18 cellular contexts compared by ENCODE assay signal in genomic region chr15:97902140-97902780, GRCh38. TPM values are rescaled to one million over a fixed set of nuclear protein-coding genes. Genes with fewer than 3 reads are reported as not detected.
DNase-seq lines count a peak whose midpoint lies in the region; ATAC-seq and TF ChIP-seq lines count a peak whose summit lies in the region.
"Had no signal": no experiment of that assay in that cellular context is flagged by ENCODE, and none has a peak within 500 bp of the region (broad histone marks: within the 10 kb centered on the region; RNA-seq: fewer than 3 reads in every experiment).

No MANE protein-coding gene starts in this region.

- no peaks in the 10 kb centered on the region for H3K79me2 ChIP-seq in mammary epithelial cell (ENCODE audit: insufficient read depth, low read length)

- H3K36me3 ChIP-seq in mammary epithelial cell (ENCODE audit: insufficient read depth, low read length) (no peaks in the 10 kb centered on the region), suprapubic skin (no peaks in the 10 kb centered on the region)
- H3K36me3 ChIP-seq: BE2C, gastrocnemius medialis had no signal

- H3K4me1 ChIP-seq in mammary epithelial cell (ENCODE audit: insufficient read depth, low read length) (peaks cover 20% of the 10 kb centered on the region), suprapubic skin (peaks cover 22% of the 10 kb centered on the region)
- H3K4me1 ChIP-seq: BE2C had no signal

- 17% methylated on average over 9 of the region's 10 CpGs for WGBS in mammary epithelial cell (ENCODE audit: low coverage, missing lambda C conversion rate)
- 28% methylated on average over 10 of the region's 10 CpGs for whole genome bisulfite sequencing in suprapubic skin

- H2AFZ ChIP-seq in mammary epithelial cell (ENCODE audit: low read depth, low read length) = peak overlapping the region; percentile 24

- CTCF ChIA-PET in mammary epithelial cell (lab: Charles Lee; ENCODE audit: low non-redundant PET) = interaction anchor here (0.7 kb wide), 1 partner anchor 385 kb away, joined by 3 read pairs; no protein-coding TSS in a partner anchor

- no peak overlapping the region for H3K4me3 ChIP-seq in mammary epithelial cell (replicated peaks in 1 of 3; ENCODE audit: insufficient read depth in 1 of 3, low read depth in 2 of 3, low read length in 3 of 3)
- H3K4me3 ChIP-seq in suprapubic skin = no peak overlapping the region
- H3K4me3 ChIP-seq: dorsolateral prefrontal cortex, gastrocnemius medialis had no signal

- no peaks in the 10 kb centered on the region for H3K27me3 ChIP-seq in mammary epithelial cell (ENCODE audit: insufficient read depth, low read length)
- H3K27me3 ChIP-seq in suprapubic skin = peaks cover 25% of the 10 kb centered on the region

- BruUV-seq in mammary epithelial cell (replicated peaks; lab: Mats Ljungman, UMichigan) = no TSS peak

- no peak for ATAC-seq in GM18520 (IDR thresholded peaks at IDR 0.05; ENCODE audit: unreplicated experiment)
- ATAC-seq: HCT116, sciatic nerve had no signal

- no peaks in the 10 kb centered on the region for H4K20me1 ChIP-seq in mammary epithelial cell (ENCODE audit: insufficient read depth, low read length)

- no peak for TF ChIP-seq CTCF in mammary epithelial cell (conservative IDR thresholded peaks at IDR 0.05 in 1 of 2, IDR thresholded peaks at IDR 0.05 in 1 of 2; ENCODE audit: extremely low read depth in 1 of 2, insufficient read depth in 1 of 2, low read depth in 1 of 2, low read length in 2 of 2)
- TF ChIP-seq CTCF in suprapubic skin (IDR thresholded peaks at IDR 0.05) = no peak

- DNase-seq in AG20443 (ENCODE audit: low spot score) = peak; percentile 84
- peak; percentile 89 for DNase-seq in HS-5 (ENCODE audit: low read depth)
- DNase-seq in mammary epithelial cell = peak; percentile 44
- peak; percentile 94 for DNase-seq in kidney tubule cell (ENCODE audit: low spot score)
- DNase-seq in activated CD8-positive, alpha-beta memory T cell treated with anti-CD3 and anti-CD28 coated beads for 24 hours = no peak
- no peak for DNase-seq in suprapubic skin (ENCODE audit: low spot score in 2 of 2)
- no peak for DNase-seq in NCI-H1092 treated with DMSO at 0.1 percent for 48 hours (lab: John Stamatoyannopoulos, UW)
- DNase-seq: activated naive CD4-positive, alpha-beta T cell treated with Interleukin-2 at 50 U/mL for 16 hours; BE2C; gastrocnemius medialis; NCI-H1417 treated with DMSO at 0.1 percent for 48 hours; NCI-H446 treated with DMSO at 0.1 percent for 48 hours; stimulated activated CD4-positive, alpha-beta T cell treated with anti-CD3 and anti-CD28 coated beads, Interleukin-4, amount 100 ng/mL, for 4 hours; T-helper 1 cell had no signal

- no peak for TF ChIP-seq POLR2A in suprapubic skin (IDR thresholded peaks at IDR 0.05)

- no peak for TF ChIP-seq EP300 in suprapubic skin (IDR thresholded peaks at IDR 0.05)

- dilution Hi-C loops in mammary epithelial cell (cut with HindIII; ENCODE audit: low sequenced_read_pairs) = no loop called here

- H3K27ac ChIP-seq in mammary epithelial cell (ENCODE audit: insufficient read depth, low read depth, low read length) = no peak overlapping the region
- H3K27ac ChIP-seq in suprapubic skin = no peak overlapping the region
- H3K27ac ChIP-seq: dorsolateral prefrontal cortex, gastrocnemius medialis had no signal

- H3K9me3 ChIP-seq in mammary epithelial cell (replicated peaks; ENCODE audit: insufficient read depth, low read length) (no peaks in the 10 kb centered on the region), suprapubic skin (no peaks in the 10 kb centered on the region)
- H3K9me3 ChIP-seq: BE2C, gastrocnemius medialis had no signal

- intact Hi-C loops in mammary epithelial cell (cut with micrococcal nuclease) = loop anchor here (5.0 kb wide), 1 partner anchor 520 kb away; no protein-coding TSS in a partner anchor

- in situ Hi-C loops in mammary epithelial cell (cut with MboI; ENCODE audit: low sequenced_read_pairs in 2 of 2) = loop anchor here (5.0 to 25.0 kb wide), 3 partner anchors 185 to 393 kb away; no protein-coding TSS in a partner anchor

- peak overlapping the region; percentile 12 for H3K4me2 ChIP-seq in mammary epithelial cell (ENCODE audit: insufficient read depth, low read depth, low read length)

- H3K9ac ChIP-seq in mammary epithelial cell (ENCODE audit: insufficient read depth, low read length) = no peak overlapping the region

RNA-seq across cellular contexts. Expression of gene ARRDC4, which starts 58.2 kb away (rescaled TPM):
- 10 to 100 TPM; 18.3 to 61.5 TPM for total RNA-seq in mammary epithelial cell
- 8.9 TPM for polyA plus RNA-seq in mammary epithelial cell
- polyA minus RNA-seq in mammary epithelial cell = 8.0 TPM
- 10 to 100 TPM; 57.7 to 67.1 (median 66.3) TPM for total RNA-seq in suprapubic skin

Comparison
In these comparisons a context has a peak if more than half of its experiments do, and no peak if none do; other contexts are left out.
1. DNase-seq: peak in AG20443 (single experiment), HS-5 (single experiment), mammary epithelial cell (single experiment) and kidney tubule cell (single experiment); none in activated CD8-positive, alpha-beta memory T cell treated with anti-CD3 and anti-CD28 coated beads for 24 hours (single experiment), suprapubic skin (0 of 2) and NCI-H1092 treated with DMSO at 0.1 percent for 48 hours (single experiment).